Comparison of ENCODE assay signal across 10 cellular contexts in the genomic region with DNA sequence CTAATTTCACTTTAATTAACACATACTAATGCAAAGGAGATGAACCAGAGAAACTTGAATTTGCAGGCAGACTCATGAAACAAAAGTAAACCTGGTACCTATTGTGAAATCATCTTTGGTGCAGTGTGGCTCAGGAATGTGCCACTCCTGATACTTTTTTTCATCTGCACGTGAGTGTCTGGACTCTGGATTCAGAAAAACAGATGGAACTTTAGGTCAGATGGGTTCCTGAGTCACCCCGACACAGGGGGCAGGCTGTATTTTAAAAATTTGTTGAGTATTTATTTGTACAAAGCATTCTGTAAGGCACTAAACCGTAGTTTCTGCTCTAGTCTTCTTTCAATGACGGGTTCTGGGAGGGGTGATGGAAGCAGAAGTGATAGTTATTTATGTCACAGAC. TPM values are rescaled to one million over a fixed set of nuclear protein-coding genes. Genes with fewer than 3 reads are reported as not detected.
DNase-seq lines count a peak whose midpoint lies in the region; ATAC-seq and TF ChIP-seq lines count a peak whose summit lies in the region.
"Had no signal": no experiment of that assay in that cellular context is flagged by ENCODE, and none has a peak within 500 bp of the region (broad histone marks: within the 10 kb centered on the region; RNA-seq: fewer than 3 reads in every experiment).

No MANE protein-coding gene starts in this region.

- peaks cover 10% of the 10 kb centered on the region for H3K4me1 Mint-ChIP-seq in glutamatergic neuron (ENCODE audit: low read depth, unreplicated experiment)

- H3K36me3 Mint-ChIP-seq in glutamatergic neuron (ENCODE audit: unreplicated experiment): no peaks in the 10 kb centered on the region

- no peak overlapping the region for H3K27ac Mint-ChIP-seq in glutamatergic neuron (ENCODE audit: unreplicated experiment)

- peak; percentile 77 for DNase-seq in AG10803 (ENCODE audit: low read depth)
- DNase-seq in NCI-H226: peak; percentile 19
- peak; percentile 69 for DNase-seq in epithelial cell of prostate (ENCODE audit: low read depth, low spot score)
- DNase-seq in non-pigmented ciliary epithelial cell (ENCODE audit: low read depth): peak; percentile 34
- no peak for DNase-seq in glutamatergic neuron
- no peak for DNase-seq in SKM-1 (lab: John Stamatoyannopoulos, UW; ENCODE audit: unreplicated experiment)
- DNase-seq: DMS79 treated with DMSO at 0.1 percent for 48 hours, NCI-H1048 had no signal

- ATAC-seq in GM21825 (IDR thresholded peaks at IDR 0.05; ENCODE audit: unreplicated experiment) (no peak), GM21515 (IDR thresholded peaks at IDR 0.05; ENCODE audit: unreplicated experiment) (no peak)

- H3K4me3 Mint-ChIP-seq in glutamatergic neuron (ENCODE audit: unreplicated experiment): no peak overlapping the region

- H3K4me3 ChIP-seq in AG10803 (ENCODE audit: low read length): peak overlapping the region; percentile 38

- peak overlapping the region; percentile 89 for H3K27ac ChIP-seq in epithelial cell of prostate

- TF ChIP-seq CTCF in AG10803 (conservative IDR thresholded peaks at IDR 0.05; ENCODE audit: low read length) (no peak), glutamatergic neuron (IDR thresholded peaks at IDR 0.05; ENCODE audit: partially characterized antibody, unreplicated experiment) (no peak)

- H3K9me3 Mint-ChIP-seq in glutamatergic neuron (ENCODE audit: unreplicated experiment): no peaks in the 10 kb centered on the region

- peaks cover 2% of the 10 kb centered on the region for H3K27me3 Mint-ChIP-seq in glutamatergic neuron (ENCODE audit: unreplicated experiment)

RNA-seq across cellular contexts. Expression of a gene that starts 52.2 kb away (rescaled TPM):
- total RNA-seq in glutamatergic neuron (ENCODE audit: unreplicated experiment): 29.4 TPM

Comparison
In these comparisons a context has a peak if more than half of its experiments do, and no peak if none do; other contexts are left out.
1. DNase-seq: peak in AG10803 (single experiment), NCI-H226 (single experiment), epithelial cell of prostate (single experiment) and non-pigmented ciliary epithelial cell (single experiment); none in glutamatergic neuron (single experiment) and SKM-1 (single experiment).